ENCODE assay signal across 8 cellular contexts in the genomic region with DNA sequence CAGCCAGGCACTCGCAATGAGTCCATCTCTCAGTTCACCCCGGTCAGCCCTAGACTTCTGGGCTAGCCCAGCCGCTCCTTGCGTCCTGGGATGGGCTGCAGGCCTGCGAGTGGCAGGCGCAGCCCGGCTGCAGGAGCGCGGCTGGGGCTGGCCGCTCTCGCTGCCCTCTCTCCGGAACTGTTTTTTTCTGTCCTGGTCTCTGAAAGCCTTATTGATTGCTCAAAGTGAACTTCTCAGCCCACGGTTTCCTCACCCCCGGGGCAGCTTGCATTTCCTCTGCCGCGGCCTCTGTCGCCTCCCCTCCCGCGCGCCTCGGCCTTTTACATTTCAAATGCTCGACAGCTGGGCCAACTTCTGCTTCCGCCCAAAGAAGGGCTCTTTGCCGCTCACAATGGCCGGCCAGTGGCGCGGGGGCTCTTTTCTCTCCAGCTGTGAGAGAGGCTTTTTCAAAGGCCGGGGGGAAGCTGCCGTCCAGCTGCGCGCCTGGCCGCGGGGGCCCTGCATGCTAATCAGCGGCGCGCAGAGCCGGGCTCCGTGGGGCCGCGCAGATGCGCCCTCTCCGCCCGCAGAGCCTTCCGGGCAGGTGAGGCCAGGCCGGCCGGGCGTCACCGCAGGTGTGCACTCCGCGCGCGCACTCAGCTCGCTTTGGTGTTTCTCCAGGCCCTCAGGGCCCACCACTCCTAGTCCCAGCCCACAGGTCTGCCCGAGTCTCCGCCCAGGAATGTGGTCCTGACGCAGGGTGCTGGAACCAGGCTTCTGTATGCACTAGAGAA.
DNase-seq lines count a peak whose midpoint lies in the region; ATAC-seq, FAIRE-seq and TF ChIP-seq lines count a peak whose summit lies in the region.

No MANE protein-coding gene starts in this region.

- H3K27me3 ChIP-seq in brain microvascular endothelial cell (replicated peaks): peaks cover 18% of the 10 kb centered on the region

- H3K36me3 Mint-ChIP-seq in activated CD4-positive, alpha-beta T cell treated with anti-CD3 and anti-CD28 coated beads for 36 hours (ENCODE audit: low read depth): peaks cover 19% of the 10 kb centered on the region
- peaks cover 34% of the 10 kb centered on the region for H3K36me3 Mint-ChIP-seq in stimulated activated effector memory CD8-positive, alpha-beta T cell treated with anti-CD3 and anti-CD28 coated beads, Interleukin-12 subunit alpha, Interleukin-12 subunit beta, amount 100 ng/mL, for 72 hours

- H3K27ac Mint-ChIP-seq in activated CD4-positive, alpha-beta T cell treated with anti-CD3 and anti-CD28 coated beads for 36 hours: peak overlapping the region; percentile 84
- peak overlapping the region; percentile 93 for H3K27ac Mint-ChIP-seq in stimulated activated effector memory CD8-positive, alpha-beta T cell treated with anti-CD3 and anti-CD28 coated beads, Interleukin-12 subunit alpha, Interleukin-12 subunit beta, amount 100 ng/mL, for 72 hours

- H3K9me3 Mint-ChIP-seq in activated CD4-positive, alpha-beta T cell treated with anti-CD3 and anti-CD28 coated beads for 36 hours (ENCODE audit: low read depth): peaks cover 12% of the 10 kb centered on the region
- H3K9me3 Mint-ChIP-seq in stimulated activated effector memory CD8-positive, alpha-beta T cell treated with anti-CD3 and anti-CD28 coated beads, Interleukin-12 subunit alpha, Interleukin-12 subunit beta, amount 100 ng/mL, for 72 hours: peaks cover 5% of the 10 kb centered on the region

- peak; percentile 77 for DNase-seq in activated CD4-positive, alpha-beta T cell treated with anti-CD3 and anti-CD28 coated beads for 36 hours
- no peak for DNase-seq in activated CD4-positive, alpha-beta T cell treated with anti-CD3 and anti-CD28 coated beads for 1 hour
- DNase-seq in NCI-H774 (lab: John Stamatoyannopoulos, UW) (peak; percentile 73), brain microvascular endothelial cell (no peak), lower leg skin (ENCODE audit: low spot score in 2 of 2) (peak; percentile 21 to 90), NCI-H1436 (lab: John Stamatoyannopoulos, UW) (no peak), GM12891 (ENCODE audit: insufficient read length, low spot score) (no peak)
- DNase-seq in stimulated activated effector memory CD8-positive, alpha-beta T cell treated with anti-CD3 and anti-CD28 coated beads, Interleukin-12 subunit alpha, Interleukin-12 subunit beta, amount 100 ng/mL, for 72 hours (ENCODE audit: low spot score in 2 of 2): peak; percentile 54 to 86

- no peaks in the 10 kb centered on the region for H3K36me3 ChIP-seq in brain microvascular endothelial cell (replicated peaks)

- 24 to 26% methylated on average over 34 to 37 of the region's 56 CpGs for WGBS in lower leg skin, 2 donors

- TF ChIP-seq CTCF in brain microvascular endothelial cell (IDR thresholded peaks at IDR 0.05; ENCODE audit: low read depth, low read length, missing control alignments) (no peak), lower leg skin (IDR thresholded peaks at IDR 0.05) (no peak)

- in situ Hi-C loops in brain microvascular endothelial cell (cut with HindIII; ENCODE audit: low pct_ligation_motif_present, low sequenced_read_pairs): no loop called here

- intact Hi-C loops in activated CD4-positive, alpha-beta T cell treated with anti-CD3 and anti-CD28 coated beads for 36 hours (cut with DNase I, micrococcal nuclease): loop anchor here (2.0 to 10.0 kb wide), 4 partner anchors 136 to 974 kb away; no protein-coding TSS in a partner anchor
- intact Hi-C loops in lower leg skin (cut with DNase I; ENCODE audit: low total_unique reads): no loop called here

- no peak overlapping the region for H3K27ac ChIP-seq in brain microvascular endothelial cell

- ATAC-seq in activated CD4-positive, alpha-beta T cell treated with anti-CD3 and anti-CD28 coated beads for 36 hours: peak; percentile 53
- peak; percentile 82 for ATAC-seq in stimulated activated effector memory CD8-positive, alpha-beta T cell treated with anti-CD3 and anti-CD28 coated beads, Interleukin-12 subunit alpha, Interleukin-12 subunit beta, amount 100 ng/mL, for 72 hours

- POLR2A ChIA-PET in activated CD4-positive, alpha-beta T cell treated with anti-CD3 and anti-CD28 coated beads for 36 hours (lab: Charles Lee): interaction anchor here (1.0 kb wide), 1 partner anchor 19 kb away, joined by 5 read pairs; no protein-coding TSS in a partner anchor

- H3K4me3 Mint-ChIP-seq in activated CD4-positive, alpha-beta T cell treated with anti-CD3 and anti-CD28 coated beads for 36 hours: peak overlapping the region; percentile 62
- peak overlapping the region; percentile 80 for H3K4me3 Mint-ChIP-seq in stimulated activated effector memory CD8-positive, alpha-beta T cell treated with anti-CD3 and anti-CD28 coated beads, Interleukin-12 subunit alpha, Interleukin-12 subunit beta, amount 100 ng/mL, for 72 hours

- H3K4me3 ChIP-seq in brain microvascular endothelial cell (ENCODE audit: low read depth, low read length) (peak overlapping the region; percentile 35), lower leg skin (ENCODE audit: low read depth, poor library complexity, severe bottlenecking) (peak overlapping the region; percentile 14)

- FAIRE-seq in GM12891 (lab: Jason Lieb, UNC): no peak

- CTCF ChIA-PET in activated CD4-positive, alpha-beta T cell treated with anti-CD3 and anti-CD28 coated beads for 36 hours (lab: Charles Lee): interaction anchor here (0.6 kb wide), 1 partner anchor 174 kb away, joined by 3 read pairs; no protein-coding TSS in a partner anchor

- TF ChIP-seq POLR2A in lower leg skin (IDR thresholded peaks at IDR 0.05) (no peak), GM12891 (IDR thresholded peaks at IDR 0.05; ENCODE audit: low read depth, low read length) (no peak)

- peaks cover 5% of the 10 kb centered on the region for H3K27me3 Mint-ChIP-seq in activated CD4-positive, alpha-beta T cell treated with anti-CD3 and anti-CD28 coated beads for 36 hours

- H3K4me1 Mint-ChIP-seq in activated CD4-positive, alpha-beta T cell treated with anti-CD3 and anti-CD28 coated beads for 36 hours: peaks cover 53% of the 10 kb centered on the region
- H3K4me1 Mint-ChIP-seq in stimulated activated effector memory CD8-positive, alpha-beta T cell treated with anti-CD3 and anti-CD28 coated beads, Interleukin-12 subunit alpha, Interleukin-12 subunit beta, amount 100 ng/mL, for 72 hours: peaks cover 72% of the 10 kb centered on the region

TF ChIP-seq in GM12891, 5 proteins besides CTCF, POLR2A, EP300 and RAD21:
- no peak for TF ChIP-seq PAX5 (IDR thresholded peaks at IDR 0.05; ENCODE audit: insufficient read depth, low read length, severe bottlenecking)
- no peak for TF ChIP-seq SPI1 (IDR thresholded peaks at IDR 0.05; ENCODE audit: low read depth, low read length)
- no peak for TF ChIP-seq TAF1 (IDR thresholded peaks at IDR 0.05; ENCODE audit: low read depth, low read length)
- no peak for TF ChIP-seq POLR2AphosphoS5 (IDR thresholded peaks at IDR 0.05; ENCODE audit: low read depth, low read length)
- TF ChIP-seq POU2F2 (IDR thresholded peaks at IDR 0.05; ENCODE audit: low read depth, low read length): no peak

Comparison
In these comparisons a context has a peak if more than half of its experiments do, and no peak if none do; other contexts are left out.
1. DNase-seq: peak in activated CD4-positive, alpha-beta T cell treated with anti-CD3 and anti-CD28 coated beads for 36 hours (single experiment), NCI-H774 (single experiment), lower leg skin (2 of 2) and stimulated activated effector memory CD8-positive, alpha-beta T cell treated with anti-CD3 and anti-CD28 coated beads, Interleukin-12 subunit alpha, Interleukin-12 subunit beta, amount 100 ng/mL, for 72 hours (2 of 2); none in activated CD4-positive, alpha-beta T cell treated with anti-CD3 and anti-CD28 coated beads for 1 hour (single experiment), brain microvascular endothelial cell (single experiment), NCI-H1436 (single experiment) and GM12891 (single experiment).